9 cellular contexts compared by ENCODE assay signal in the genomic region with DNA sequence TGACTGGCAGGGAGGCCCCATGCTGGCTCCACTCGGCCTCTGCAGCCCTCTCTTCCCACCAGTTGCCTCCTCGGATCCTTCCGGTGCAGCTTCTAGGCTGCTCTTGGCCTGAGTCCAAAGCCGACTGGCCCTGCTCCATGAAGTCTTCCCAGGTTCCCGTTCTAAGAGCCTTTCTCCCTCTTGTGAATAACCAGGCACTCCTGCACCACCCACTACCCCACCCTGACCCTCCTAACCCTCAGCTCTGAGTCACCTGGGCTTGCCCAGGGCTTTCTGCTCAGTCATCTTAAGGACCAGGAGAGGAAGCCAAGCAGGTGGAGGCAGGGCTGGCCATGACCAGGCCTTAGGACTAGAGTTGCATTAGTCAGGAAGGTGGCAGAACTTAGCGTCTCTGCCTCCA. TPM values are rescaled to one million over a fixed set of nuclear protein-coding genes. Genes with fewer than 3 reads are reported as not detected.
DNase-seq lines count a peak whose midpoint lies in the region; FAIRE-seq and TF ChIP-seq lines count a peak whose summit lies in the region.
"Had no signal": no experiment of that assay in that cellular context is flagged by ENCODE, and none has a peak within 500 bp of the region (broad histone marks: within the 10 kb centered on the region; RNA-seq: fewer than 3 reads in every experiment).

No MANE protein-coding gene starts in this region.

- H3K4me3 ChIP-seq in adipocyte (ENCODE audit: low read length) (no peak overlapping the region), uterus (no peak overlapping the region)
- H3K4me3 ChIP-seq: BLaER1 treated with 17β-estradiol and CSF1 and Interleukin-3, amounts not matched to agents 10 nM and 100 nM had no signal

- H3K36me3 ChIP-seq in adipocyte (ENCODE audit: control insufficient read depth, insufficient read depth, low read length, severe bottlenecking) (no peaks in the 10 kb centered on the region), uterus (no peaks in the 10 kb centered on the region)
- H3K36me3 ChIP-seq: BLaER1 treated with 17β-estradiol and CSF1 and Interleukin-3, amounts not matched to agents 10 nM and 100 nM had no signal

- TF ChIP-seq CTCF in uterus (IDR thresholded peaks at IDR 0.05): no peak

- peak; percentile 36 for DNase-seq in 8988T
- DNase-seq in LHCN-M2 (ENCODE audit: low read depth): peak; percentile 81
- DNase-seq in adipocyte (ENCODE audit: low read depth): peak; percentile 47
- peak; percentile 99 for DNase-seq in kidney tubule cell (ENCODE audit: low spot score)
- peak; percentile 85 to 87 for DNase-seq in uterus
- no peak for DNase-seq in activated CD4-positive, alpha-beta T cell treated with anti-CD3 and anti-CD28 coated beads for 1 hour
- no peak for DNase-seq in SKM-1 treated with dmso at 0.1 percent for 144 hours (lab: John Stamatoyannopoulos, UW; ENCODE audit: unreplicated experiment)
- no peak for DNase-seq in frontal cortex (ENCODE audit: low spot score in 2 of 2)

- H3K9me3 ChIP-seq in adipocyte (ENCODE audit: control insufficient read depth, low read length) (no peaks in the 10 kb centered on the region), uterus (no peaks in the 10 kb centered on the region)
- H3K9me3 ChIP-seq: BLaER1 treated with 17β-estradiol and CSF1 and Interleukin-3, amounts not matched to agents 10 nM and 100 nM had no signal

- no peak for TF ChIP-seq POLR2A in uterus (IDR thresholded peaks at IDR 0.05)

- no peak for FAIRE-seq in frontal cortex (lab: Jason Lieb, UNC)

- intact Hi-C loops in uterus (cut with DNase I; ENCODE audit: low total_unique reads): no loop called here

- H3K27ac ChIP-seq in uterus: peak overlapping the region; percentile 65 to 69
- H3K27ac ChIP-seq: BLaER1 treated with 17β-estradiol and CSF1 and Interleukin-3, amounts not matched to agents 10 nM and 100 nM had no signal

- no peaks in the 10 kb centered on the region for H3K27me3 ChIP-seq in adipocyte (replicated peaks; ENCODE audit: control insufficient read depth, insufficient read depth, low read length)
- no peaks in the 10 kb centered on the region for H3K27me3 ChIP-seq in uterus
- H3K27me3 ChIP-seq: BLaER1 treated with 17β-estradiol and CSF1 and Interleukin-3, amounts not matched to agents 10 nM and 100 nM had no signal

- peak overlapping the region; percentile 33 for H3K9ac ChIP-seq in adipocyte (ENCODE audit: low read length)
- H3K9ac ChIP-seq: BLaER1 treated with 17β-estradiol and CSF1 and Interleukin-3, amounts not matched to agents 10 nM and 100 nM had no signal

- H3K4me1 ChIP-seq in adipocyte (ENCODE audit: control insufficient read depth, insufficient read depth, low read length) (peaks cover 19% of the 10 kb centered on the region), uterus (peaks cover 0 to 5% of the 10 kb centered on the region in 2 donors)

RNA-seq across cellular contexts. Expression of a gene that starts 28.1 kb away (rescaled TPM):
- 370 and 371 TPM in 2 replicates for total RNA-seq in LHCN-M2 (2014; rRNA removed)
- 175 TPM for polyA plus RNA-seq in LHCN-M2 (2012)
- 100 to 1,000 TPM; 355 to 461 (median 405) TPM for total RNA-seq in uterus
- total RNA-seq in frontal cortex: 169 TPM

RNA-seq across cellular contexts. Expression of a gene that starts 37.6 kb away (rescaled TPM):
- 192 TPM in 2 replicates for total RNA-seq in LHCN-M2 (2014; rRNA removed)
- polyA plus RNA-seq in LHCN-M2 (2012): 210 TPM
- 100 to 1,000 TPM in 2 of 4 donors, 10 to 100 TPM in 2; 35.6 to 409 (median 118) TPM for total RNA-seq in uterus
- 137 TPM for total RNA-seq in frontal cortex

RNA-seq across cellular contexts. Expression of a gene that starts 50.9 kb away (rescaled TPM):
- total RNA-seq in LHCN-M2 (2014; rRNA removed) (26.9 TPM in 2 replicates), uterus (10 to 100 TPM in 2 of 4 donors, 1 to 10 TPM in 2; 4.1 to 39.3 (median 22.3) TPM), frontal cortex (13.9 TPM)
- polyA plus RNA-seq in LHCN-M2 (2012): 26.8 TPM

Comparison
In these comparisons a context has a peak if more than half of its experiments do, and no peak if none do; other contexts are left out.
1. DNase-seq: peak in 8988T (single experiment), LHCN-M2 (single experiment), adipocyte (single experiment), kidney tubule cell (single experiment) and uterus (2 of 2); none in activated CD4-positive, alpha-beta T cell treated with anti-CD3 and anti-CD28 coated beads for 1 hour (single experiment), SKM-1 treated with dmso at 0.1 percent for 144 hours (single experiment) and frontal cortex (0 of 2).